3 cellular contexts compared by ENCODE assay signal in genomic region chr10:86027346-86027745, GRCh38.
"Had no signal": no experiment of that assay in that cellular context is flagged by ENCODE, and none has a peak within 500 bp of the region (broad histone marks: within the 10 kb centered on the region; RNA-seq: fewer than 3 reads in every experiment).

No MANE protein-coding gene starts in this region.

- DNase-seq: GDM1, GF-D8 had no signal

- H3K4me3 ChIP-seq: GM12878 had no signal
